ENCODE assay signal across 22 cellular contexts in genomic region chr6:163543311-163543710, GRCh38.
DNase-seq lines count a peak whose midpoint lies in the region; ATAC-seq and TF ChIP-seq lines count a peak whose summit lies in the region.
"Had no signal": no experiment of that assay in that cellular context is flagged by ENCODE, and none has a peak within 500 bp of the region (broad histone marks: within the 10 kb centered on the region; RNA-seq: fewer than 3 reads in every experiment).

No MANE protein-coding gene starts in this region.

- peak overlapping the region; percentile 89; the same call in 1 of the 2 replicates for H3K27ac Mint-ChIP-seq in WTC11
- no peak overlapping the region for H3K27ac Mint-ChIP-seq in activated CD8-positive, alpha-beta memory T cell treated with anti-CD3 and anti-CD28 coated beads, Interleukin-2, amount 10 ng/mL, durations not matched to agents 7 days and 5 days
- H3K27ac Mint-ChIP-seq: activated naive CD4-positive, alpha-beta T cell treated with anti-CD3 and anti-CD28 coated beads, Interleukin-2, amount 10 ng/mL, durations not matched to agents 7 days and 5 days; CD8-positive, alpha-beta T cell; type B pancreatic cell had no signal

- no peaks in the 10 kb centered on the region for H3K9me3 ChIP-seq in HAP-1
- H3K9me3 ChIP-seq in left lung: no peaks in the 10 kb centered on the region
- H3K9me3 ChIP-seq: spleen, stomach had no signal

- no peak overlapping the region for H3K27ac ChIP-seq in left lung
- H3K27ac ChIP-seq: spleen, stomach had no signal

- H3K4me3 Mint-ChIP-seq in WTC11: peak overlapping the region; percentile 24
- no peak overlapping the region for H3K4me3 Mint-ChIP-seq in activated CD8-positive, alpha-beta memory T cell treated with anti-CD3 and anti-CD28 coated beads, Interleukin-2, amount 10 ng/mL, durations not matched to agents 7 days and 5 days
- H3K4me3 Mint-ChIP-seq: activated naive CD4-positive, alpha-beta T cell treated with anti-CD3 and anti-CD28 coated beads, Interleukin-2, amount 10 ng/mL, durations not matched to agents 7 days and 5 days; CD8-positive, alpha-beta T cell; type B pancreatic cell had no signal

- H3K36me3 Mint-ChIP-seq in WTC11: no peaks in the 10 kb centered on the region
- H3K36me3 Mint-ChIP-seq in activated CD8-positive, alpha-beta memory T cell treated with anti-CD3 and anti-CD28 coated beads, Interleukin-2, amount 10 ng/mL, durations not matched to agents 7 days and 5 days: peaks cover 11% of the 10 kb centered on the region

- in situ Hi-C loops in HAP-1 (cut with MboI; ENCODE audit: low sequenced_read_pairs): no loop called here

- DNase-seq in HAP-1 (ENCODE audit: low spot score in 2 of 2): peak; percentile 49 to 95
- DNase-seq in NCI-H1930 (lab: John Stamatoyannopoulos, UW): peak; percentile 59 to 60
- no peak for DNase-seq in WTC11 (ENCODE audit: low spot score)
- DNase-seq in iPS-NIHi7 (ENCODE audit: extremely low spot score): peak; percentile 26
- DNase-seq in ureter (ENCODE audit: low spot score): no peak
- DNase-seq in DMS114 treated with DMSO at 0.1 percent for 48 hours (lab: John Stamatoyannopoulos, UW; ENCODE audit: unreplicated experiment): no peak
- no peak for DNase-seq in left lung
- DNase-seq in activated CD8-positive, alpha-beta memory T cell treated with anti-CD3 and anti-CD28 coated beads, Interleukin-2, amount 10 ng/mL, durations not matched to agents 7 days and 5 days: no peak
- DNase-seq: activated CD8-positive, alpha-beta memory T cell treated with anti-CD3 and anti-CD28 coated beads for 24 hours; activated naive CD4-positive, alpha-beta T cell treated with anti-CD3 and anti-CD28 coated beads, Interleukin-2, amount 10 ng/mL, durations not matched to agents 7 days and 5 days; activated T-cell treated with anti-CD3 and anti-CD28 coated beads, Interleukin-2, amount 50 U/mL, for 48 hours; CD8-positive, alpha-beta T cell; cerebellar nuclear complex; effector CD4-positive, alpha-beta T cell; left ventricle myocardium superior; NCI-H1694 treated with DMSO at 0.1 percent for 48 hours; NCI-H446; occipital lobe; spleen; stomach; T-helper 9 cell had no signal

- H3K27me3 ChIP-seq in HAP-1 (ENCODE audit: low read depth): no peaks in the 10 kb centered on the region
- no peaks in the 10 kb centered on the region for H3K27me3 ChIP-seq in left lung
- H3K27me3 ChIP-seq: spleen, stomach had no signal

- POLR2A ChIA-PET in WTC11 (lab: Charles Lee): no interaction called here

- intact Hi-C loops in left lung (cut with DNase I): no loop called here

- ATAC-seq in WTC11 (peak; percentile 92), left lung (no peak)
- no peak for ATAC-seq in activated CD8-positive, alpha-beta memory T cell treated with anti-CD3 and anti-CD28 coated beads, Interleukin-2, amount 10 ng/mL, durations not matched to agents 7 days and 5 days
- ATAC-seq: CD8-positive, alpha-beta T cell; left ventricle myocardium superior had no signal

- no peak for TF ChIP-seq CTCF in WTC11 (IDR thresholded peaks at IDR 0.05)
- no peak for TF ChIP-seq CTCF in left lung (IDR thresholded peaks at IDR 0.05)

- no peaks in the 10 kb centered on the region for H3K9me3 Mint-ChIP-seq in WTC11
- no peaks in the 10 kb centered on the region for H3K9me3 Mint-ChIP-seq in activated CD8-positive, alpha-beta memory T cell treated with anti-CD3 and anti-CD28 coated beads, Interleukin-2, amount 10 ng/mL, durations not matched to agents 7 days and 5 days (ENCODE audit: low read depth)
- H3K9me3 Mint-ChIP-seq: activated naive CD4-positive, alpha-beta T cell treated with anti-CD3 and anti-CD28 coated beads, Interleukin-2, amount 10 ng/mL, durations not matched to agents 7 days and 5 days; CD8-positive, alpha-beta T cell; type B pancreatic cell had no signal

- peaks cover 30% of the 10 kb centered on the region for H3K4me1 ChIP-seq in HAP-1
- peaks cover 0 to 11% of the 10 kb centered on the region in 2 donors for H3K4me1 ChIP-seq in left lung

- no peaks in the 10 kb centered on the region for H3K27me3 Mint-ChIP-seq in WTC11 (ENCODE audit: low read depth)
- no peaks in the 10 kb centered on the region for H3K27me3 Mint-ChIP-seq in activated CD8-positive, alpha-beta memory T cell treated with anti-CD3 and anti-CD28 coated beads, Interleukin-2, amount 10 ng/mL, durations not matched to agents 7 days and 5 days
- H3K27me3 Mint-ChIP-seq: activated naive CD4-positive, alpha-beta T cell treated with anti-CD3 and anti-CD28 coated beads, Interleukin-2, amount 10 ng/mL, durations not matched to agents 7 days and 5 days; type B pancreatic cell had no signal

- CTCF ChIA-PET in WTC11 (lab: Charles Lee): interaction anchor here (0.9 to 1.4 kb wide), 2 partner anchors 11 to 423 kb away, joined by 3 to 10 read pairs; no protein-coding TSS in a partner anchor
- CTCF ChIA-PET in activated CD8-positive, alpha-beta memory T cell treated with anti-CD3 and anti-CD28 coated beads, Interleukin-2, amount 10 ng/mL, durations not matched to agents 7 days and 5 days (lab: Charles Lee): interaction anchor here (0.7 to 1.0 kb wide), 2 partner anchors 11 to 42 kb away, joined by 3 read pairs; no protein-coding TSS in a partner anchor

- peaks cover 73% of the 10 kb centered on the region for H3K4me1 Mint-ChIP-seq in WTC11
- H3K4me1 Mint-ChIP-seq in activated CD8-positive, alpha-beta memory T cell treated with anti-CD3 and anti-CD28 coated beads, Interleukin-2, amount 10 ng/mL, durations not matched to agents 7 days and 5 days: no peaks in the 10 kb centered on the region
- H3K4me1 Mint-ChIP-seq: activated naive CD4-positive, alpha-beta T cell treated with anti-CD3 and anti-CD28 coated beads, Interleukin-2, amount 10 ng/mL, durations not matched to agents 7 days and 5 days had no signal

- H3K36me3 ChIP-seq in HAP-1 (replicated peaks): peaks cover 6% of the 10 kb centered on the region; the same call in 1 of the 2 replicates
- H3K36me3 ChIP-seq in left lung: no peaks in the 10 kb centered on the region
- H3K36me3 ChIP-seq: stomach had no signal

- no peak overlapping the region for H3K4me3 ChIP-seq in HAP-1
- H3K4me3 ChIP-seq in left lung: no peak overlapping the region
- H3K4me3 ChIP-seq: spleen, stomach had no signal

TF ChIP-seq in WTC11, 78 proteins besides CTCF, POLR2A, EP300 and RAD21:
- TF ChIP-seq CREM (CRISPR knock-in tag; IDR thresholded peaks at IDR 0.05) (no peak), E2F1 (CRISPR knock-in tag; IDR thresholded peaks at IDR 0.05) (no peak), RELA (CRISPR knock-in tag; IDR thresholded peaks at IDR 0.05; ENCODE audit: borderline replicate concordance) (no peak), E2F4 (CRISPR knock-in tag; IDR thresholded peaks at IDR 0.05; ENCODE audit: borderline replicate concordance, low read depth) (no peak), ZNF425 (CRISPR knock-in tag; conservative IDR thresholded peaks at IDR 0.05) (no peak), ZNF416 (CRISPR knock-in tag; IDR thresholded peaks at IDR 0.05) (no peak), ZNF219 (CRISPR knock-in tag; IDR thresholded peaks at IDR 0.05; ENCODE audit: borderline replicate concordance) (no peak), IRF2 (CRISPR knock-in tag; IDR thresholded peaks at IDR 0.05; ENCODE audit: borderline replicate concordance, low read depth) (no peak)
TF ChIP-seq in WTC11: peak in this region for 0.

Comparison
In these comparisons a context has a peak if more than half of its experiments do, and no peak if none do; other contexts are left out.
1. DNase-seq: peak in HAP-1 (2 of 2), NCI-H1930 (2 of 2) and iPS-NIHi7 (single experiment); none in WTC11 (single experiment), ureter (single experiment), DMS114 treated with DMSO at 0.1 percent for 48 hours (single experiment), left lung (0 of 2) and activated CD8-positive, alpha-beta memory T cell treated with anti-CD3 and anti-CD28 coated beads, Interleukin-2, amount 10 ng/mL, durations not matched to agents 7 days and 5 days (single experiment).